In genomic region chr1:27109103-27109822, GRCh38 we compare ENCODE assay signal across 9 cellular contexts. TPM values are rescaled to one million over a fixed set of nuclear protein-coding genes. Genes with fewer than 3 reads are reported as not detected.
DNase-seq lines count a peak whose midpoint lies in the region; ATAC-seq, FAIRE-seq and TF ChIP-seq lines count a peak whose summit lies in the region.
"Had no signal": no experiment of that assay in that cellular context is flagged by ENCODE, and none has a peak within 500 bp of the region (broad histone marks: within the 10 kb centered on the region; RNA-seq: fewer than 3 reads in every experiment).

No MANE protein-coding gene starts in this region.

- H3K27me3 ChIP-seq in GM12878 (replicated peaks in 1 of 2; ENCODE audit: control insufficient read depth in 2 of 2, insufficient read depth in 2 of 2, low read length in 1 of 2) (no peaks in the 10 kb centered on the region), spleen (replicated peaks in 1 of 7) (no peaks in the 10 kb centered on the region)

- no peak overlapping the region for H3K9ac ChIP-seq in GM12878 (ENCODE audit: control insufficient read depth, insufficient read depth, low read length)

- TF ChIP-seq CTCF in LNCaP clone FGC (IDR thresholded peaks at IDR 0.05; ENCODE audit: control insufficient read depth, extremely low read depth, insufficient read depth): peak; percentile 20; the same call in 1 of the 2 replicates
- peak; percentile 23 to 39 (median 25); a peak in 4 of 6 replicates for TF ChIP-seq CTCF in GM12878 (IDR thresholded peaks at IDR 0.05 in 2 of 3, conservative IDR thresholded peaks at IDR 0.05 in 1 of 3; ENCODE audit: control insufficient read depth in 2 of 3, extremely low read depth in 1 of 3, insufficient read depth in 1 of 3, low read depth in 3 of 3, low read length in 3 of 3)
- peak in 5 of 11 experiments; percentile 12 to 52 (median 20) for TF ChIP-seq CTCF in spleen (IDR thresholded peaks at IDR 0.05 in 8 of 11, conservative IDR thresholded peaks at IDR 0.05 in 3 of 11)

- H2AFZ ChIP-seq in GM12878 (ENCODE audit: control insufficient read depth, low read depth, low read length): no peak overlapping the region

- CTCF ChIA-PET in GM12878 (lab: Yijun Ruan, JAX): interaction anchor here (0.9 to 4.7 kb wide), 5 partner anchors 10 to 175 kb away, joined by 3 to 69 read pairs (median 6); partner anchors contain the start of gene SLC9A1

- no peaks in the 10 kb centered on the region for H4K20me1 ChIP-seq in GM12878 (ENCODE audit: control insufficient read depth, insufficient read depth)

- SMC1A ChIA-PET in GM12878 (lab: Charles Lee; ENCODE audit: uncharacterized antibody, unreplicated experiment): interaction anchor here (0.8 to 1.2 kb wide), 2 partner anchors 39 to 143 kb away, joined by 3 read pairs; no protein-coding TSS in a partner anchor

- no peak overlapping the region for H3K4me2 ChIP-seq in GM12878 (ENCODE audit: control insufficient read depth, insufficient read depth)

- no peak overlapping the region for H3K4me3 ChIP-seq in LNCaP clone FGC (ENCODE audit: low read depth, low read length)
- no peak overlapping the region for H3K4me3 ChIP-seq in GM12878
- H3K4me3 ChIP-seq in spleen: no peak overlapping the region

- H3K9me3 ChIP-seq in GM12878 (replicated peaks; ENCODE audit: control insufficient read depth, insufficient read depth, low read length) (no peaks in the 10 kb centered on the region), spleen (no peaks in the 10 kb centered on the region)

- no peak for ATAC-seq in GM12878
- ATAC-seq in activated CD4-positive, CD25-positive, alpha-beta regulatory T cell treated with anti-CD3 and anti-CD28 coated beads, Interleukin-2, amount 50 U/mL, for 24 hours: no peak

- TF ChIP-seq RAD21 in GM12878 (IDR thresholded peaks at IDR 0.05; ENCODE audit: insufficient read depth, low read depth, low read length): peak; percentile 28

- H3K27ac ChIP-seq in GM12878 (ENCODE audit: control insufficient read depth, insufficient read depth): no peak overlapping the region
- peak overlapping the region in 4 of 8 donors; percentile 7 to 87 (median 84) for H3K27ac ChIP-seq in spleen

- no TSS peak for BruUV-seq in GM12878 (replicated peaks; lab: Mats Ljungman, UMichigan)

- H3K79me2 ChIP-seq in GM12878 (ENCODE audit: control insufficient read depth, insufficient read depth, low read length): no peaks in the 10 kb centered on the region

- TF ChIP-seq EP300 in GM12878 (IDR thresholded peaks at IDR 0.05; ENCODE audit: borderline replicate concordance in 1 of 2, control insufficient read depth in 1 of 2, low read depth in 2 of 2, low read length in 2 of 2): no peak

- in situ Hi-C loops in GM12878 (cut with MboI): no loop called here

- POLR2A ChIA-PET in GM12878 (lab: Charles Lee): interaction anchor here (0.6 kb wide), 1 partner anchor 169 kb away, joined by 4 read pairs; no protein-coding TSS in a partner anchor

- no peak for FAIRE-seq in GM12878 (lab: Jason Lieb, UNC)

- H3K36me3 ChIP-seq in GM12878 (ENCODE audit: control insufficient read depth in 2 of 2, insufficient read depth in 2 of 2, low read length in 1 of 2) (peaks cover 5 to 6% of the 10 kb centered on the region in 2 experiments; a peak in 3 of 4 replicates), spleen (peaks cover 0 to 61% (median 12%) of the 10 kb centered on the region in 6 donors)

- peaks cover 21% of the 10 kb centered on the region for H3K4me1 ChIP-seq in GM12878 (ENCODE audit: control insufficient read depth, insufficient read depth, low read length)
- H3K4me1 ChIP-seq in spleen: peaks cover 36 to 73% (median 47%) of the 10 kb centered on the region in 6 donors

- no peak for TF ChIP-seq POLR2A in GM12878 (IDR thresholded peaks at IDR 0.05; ENCODE audit: low read depth, low read length)
- no peak for TF ChIP-seq POLR2A in spleen (IDR thresholded peaks at IDR 0.05)

- RAD21 ChIA-PET in GM12878 (lab: Charles Lee; ENCODE audit: unreplicated experiment): interaction anchor here (0.7 kb wide), 1 partner anchor 11 kb away, joined by 3 read pairs; no protein-coding TSS in a partner anchor

- intact Hi-C loops in GM12878 (cut with micrococcal nuclease; ENCODE audit: unreplicated experiment) (no loop called here), spleen (cut with DNase I; ENCODE audit: low total_unique reads) (loop anchor here (10.0 kb wide), 2 partner anchors 46 to 86 kb away; partner anchors contain the start of gene SLC9A1)

- 95% methylated on average over 23 of the region's 23 CpGs for WGBS in GM12878 (ENCODE audit: insufficient coverage, insufficient replicate concordance, low lambda C conversion rate, missing lambda C conversion rate)
- WGBS in spleen, 5 donors: 77 to 85% (median 82%) methylated on average over 17 to 23 of the region's 23 CpGs

- peak; percentile 52 for DNase-seq in SIG-M5 treated with dmso at 0.1 percent for 504 hours (lab: John Stamatoyannopoulos, UW; ENCODE audit: unreplicated experiment)
- DNase-seq in SIG-M5 (lab: John Stamatoyannopoulos, UW): no peak
- no peak for DNase-seq in LNCaP clone FGC (ENCODE audit: low read depth)
- no peak for DNase-seq in GM12878 (ENCODE audit: low read depth, low spot score)
- DNase-seq in spleen: peak; percentile 81
- DNase-seq in D341Med (ENCODE audit: low spot score): no peak
- no peak for DNase-seq in AG08396 (ENCODE audit: low spot score)
- DNase-seq: activated B cell treated with CpG ODN at 0.5 μM for 24 hours had no signal

TF ChIP-seq in GM12878, 131 proteins besides CTCF, POLR2A, EP300 and RAD21:
- no peak for TF ChIP-seq FOS (IDR thresholded peaks at IDR 0.05; ENCODE audit: borderline replicate concordance, extremely low read depth, insufficient read length)
- no peak for TF ChIP-seq ZNF274 (IDR thresholded peaks at IDR 0.05; ENCODE audit: insufficient read depth, insufficient read length)
- no peak for TF ChIP-seq MEF2B (IDR thresholded peaks at IDR 0.05; ENCODE audit: partially characterized antibody, poor library complexity, severe bottlenecking)
- TF ChIP-seq YY1 (IDR thresholded peaks at IDR 0.05; ENCODE audit: low read depth, low read length): peak; percentile 38; the same call in 1 of the 2 replicates
- no peak for TF ChIP-seq PBX3 (IDR thresholded peaks at IDR 0.05; ENCODE audit: insufficient replicate concordance, low read depth, low read length)
- TF ChIP-seq PKNOX1 (IDR thresholded peaks at IDR 0.05): no peak
- TF ChIP-seq SUPT20H (IDR thresholded peaks at IDR 0.05; ENCODE audit: borderline replicate concordance, control insufficient read depth, low read depth, low read length): no peak

RNA-seq across cellular contexts. Expression of gene SLC9A1, which starts 45.7 kb away (rescaled TPM):
- total RNA-seq in GM12878 (2013; cell fraction: nucleolus; rRNA removed): 12.9 and 13.6 TPM in 2 replicates
- total RNA-seq in GM12878 (2014; rRNA removed) (1.4 and 3.2 TPM in 2 replicates), GM12878 (2014; rRNA removed; fragmentation: Illumina TruSeq; extraction: Trizol) (2.1 and 2.5 TPM in 2 replicates), GM12878 (2021) (18.3 and 21.4 TPM in 2 replicates), spleen (10 to 100 TPM; 21.2 to 40.4 (median 35.0) TPM)
- polyA plus RNA-seq in GM12878 (2011; ENCODE audit: low read depth): 5.7 TPM
- polyA plus RNA-seq in GM12878 (2011; rRNA removed) (1.4 and 2.8 TPM in 2 replicates), GM12878 (2014; fragmentation: Illumina TruSeq; extraction: Trizol) (14.4 and 14.9 TPM in 2 replicates), GM12878 (2014; fragmentation: Nextera tagmentation; extraction: Ambion mirVana) (1 to 10 TPM in 1 of 2 experiments, under 1 TPM in 1; 0.87 to 1.1 TPM), GM12878 (2014; rRNA removed) (5.5 and 8.3 TPM in 2 replicates), GM12878 (2016; fragmentation: Nextera tagmentation; extraction: Ambion mirVana) (1 to 10 TPM; 5.4 to 7.4 TPM), spleen (10 to 100 TPM in 1 of 3 donors, 1 to 10 TPM in 2; 6.0 to 14.8 (median 7.7) TPM)
- 2.1 and 4.3 TPM in 2 replicates for polyA plus RNA-seq in GM12878 (2011; cell fraction: cytosol; rRNA removed)
- polyA plus RNA-seq in GM12878 (2011; cell fraction: nucleus; rRNA removed): 10.2 and 13.4 TPM in 2 replicates
- polyA plus RNA-seq in GM12878 (2012): 10.7 and 11.3 TPM in 2 replicates
- polyA minus RNA-seq in GM12878 (2011; rRNA and poly(A)+ RNA removed): 2.8 and 4.9 TPM in 2 replicates
- 4.8 TPM in 2 replicates for polyA minus RNA-seq in GM12878 (2011; cell fraction: cytosol; rRNA and poly(A)+ RNA removed)
- 4.7 and 8.6 TPM in 2 replicates for polyA minus RNA-seq in GM12878 (2011; cell fraction: nucleus; rRNA and poly(A)+ RNA removed)

Comparison
In these comparisons a context has a peak if more than half of its experiments do, and no peak if none do; other contexts are left out.
1. DNase-seq: peak in SIG-M5 treated with dmso at 0.1 percent for 504 hours (single experiment) and spleen (single experiment); none in SIG-M5 (single experiment), LNCaP clone FGC (single experiment), GM12878 (single experiment), D341Med (single experiment) and AG08396 (single experiment).